In genomic region chr20:48729538-48729937, GRCh38 we compare ENCODE assay signal across 14 cellular contexts.
DNase-seq lines count a peak whose midpoint lies in the region; ATAC-seq and TF ChIP-seq lines count a peak whose summit lies in the region.
"Had no signal": no experiment of that assay in that cellular context is flagged by ENCODE, and none has a peak within 500 bp of the region (broad histone marks: within the 10 kb centered on the region; RNA-seq: fewer than 3 reads in every experiment).

No MANE protein-coding gene starts in this region.

- peaks cover 68% of the 10 kb centered on the region for H3K36me3 Mint-ChIP-seq in activated CD4-positive, alpha-beta T cell treated with anti-CD3 and anti-CD28 coated beads, Interleukin-2, amount 10 ng/mL, durations not matched to agents 24 days and 14 days (ENCODE audit: low read depth)
- peaks cover 9% of the 10 kb centered on the region for H3K36me3 Mint-ChIP-seq in WTC11
- peaks cover 100% of the 10 kb centered on the region for H3K36me3 Mint-ChIP-seq in dendritic cell treated with granulocyte-macrophage colony-stimulating factor and Interleukin-4, amounts not matched to agents 40 ng/mL and 50 ng/mL, for 4 days (ENCODE audit: low read depth)
- peaks cover 94% of the 10 kb centered on the region for H3K36me3 Mint-ChIP-seq in stimulated activated effector memory CD8-positive, alpha-beta T cell treated with anti-CD3 and anti-CD28 coated beads, Interleukin-12 subunit alpha, Interleukin-12 subunit beta, amount 100 ng/mL, for 72 hours

- no peaks in the 10 kb centered on the region for H3K9me3 Mint-ChIP-seq in activated CD4-positive, alpha-beta T cell treated with anti-CD3 and anti-CD28 coated beads, Interleukin-2, amount 10 ng/mL, durations not matched to agents 24 days and 14 days
- H3K9me3 Mint-ChIP-seq in WTC11: peaks cover 6% of the 10 kb centered on the region
- no peaks in the 10 kb centered on the region for H3K9me3 Mint-ChIP-seq in dendritic cell treated with granulocyte-macrophage colony-stimulating factor and Interleukin-4, amounts not matched to agents 40 ng/mL and 50 ng/mL, for 4 days
- no peaks in the 10 kb centered on the region for H3K9me3 Mint-ChIP-seq in stimulated activated effector memory CD8-positive, alpha-beta T cell treated with anti-CD3 and anti-CD28 coated beads, Interleukin-12 subunit alpha, Interleukin-12 subunit beta, amount 100 ng/mL, for 72 hours
- H3K9me3 Mint-ChIP-seq: activated CD4-positive, alpha-beta T cell treated with anti-CD3 and anti-CD28 coated beads, Interleukin-2, amount 10 ng/mL, durations not matched to agents 7 days and 5 days; type B pancreatic cell had no signal

- DNase-seq in activated CD4-positive, alpha-beta T cell treated with anti-CD3 and anti-CD28 coated beads, Interleukin-2, amount 10 ng/mL, durations not matched to agents 24 days and 14 days: no peak
- no peak for DNase-seq in activated CD4-positive, alpha-beta T cell treated with anti-CD3 and anti-CD28 coated beads for 4 hours
- no peak for DNase-seq in WTC11 (ENCODE audit: low spot score)
- no peak for DNase-seq in stimulated activated effector memory CD8-positive, alpha-beta T cell treated with anti-CD3 and anti-CD28 coated beads, Interleukin-12 subunit alpha, Interleukin-12 subunit beta, amount 100 ng/mL, for 72 hours (ENCODE audit: low spot score in 2 of 2)
- DNase-seq in middle frontal gyrus (ENCODE audit: extremely low spot score, low spot score): no peak
- no peak for DNase-seq in stimulated activated naive CD4-positive, alpha-beta T cell treated with Interleukin-2 at 50 U/mL for 16 hours (lab: John Stamatoyannopoulos, UW)
- no peak for DNase-seq in anterior cingulate cortex (lab: John Stamatoyannopoulos, UW)
- DNase-seq: activated CD4-positive, alpha-beta T cell treated with anti-CD3 and anti-CD28 coated beads, Interleukin-2, amount 10 ng/mL, durations not matched to agents 7 days and 5 days; activated T-cell treated with anti-CD3 and anti-CD28 coated beads, Interleukin-2, amount 50 U/mL, for 48 hours; cerebellar nuclear complex; mesendoderm; NCI-H1417 treated with DMSO at 0.1 percent for 48 hours had no signal

- no peak overlapping the region for H3K4me3 Mint-ChIP-seq in activated CD4-positive, alpha-beta T cell treated with anti-CD3 and anti-CD28 coated beads, Interleukin-2, amount 10 ng/mL, durations not matched to agents 24 days and 14 days
- H3K4me3 Mint-ChIP-seq in WTC11: no peak overlapping the region
- H3K4me3 Mint-ChIP-seq in dendritic cell treated with granulocyte-macrophage colony-stimulating factor and Interleukin-4, amounts not matched to agents 40 ng/mL and 50 ng/mL, for 4 days: no peak overlapping the region
- peak overlapping the region; percentile 22 for H3K4me3 Mint-ChIP-seq in stimulated activated effector memory CD8-positive, alpha-beta T cell treated with anti-CD3 and anti-CD28 coated beads, Interleukin-12 subunit alpha, Interleukin-12 subunit beta, amount 100 ng/mL, for 72 hours
- H3K4me3 Mint-ChIP-seq: activated CD4-positive, alpha-beta T cell treated with anti-CD3 and anti-CD28 coated beads, Interleukin-2, amount 10 ng/mL, durations not matched to agents 7 days and 5 days; type B pancreatic cell had no signal

- CTCF ChIA-PET in WTC11 (lab: Charles Lee): interaction anchor here (1.0 kb wide), 1 partner anchor 72 kb away, joined by 3 read pairs; no protein-coding TSS in a partner anchor

- POLR2A ChIA-PET in WTC11 (lab: Charles Lee): no interaction called here

- peaks cover 30% of the 10 kb centered on the region for H3K4me1 Mint-ChIP-seq in activated CD4-positive, alpha-beta T cell treated with anti-CD3 and anti-CD28 coated beads, Interleukin-2, amount 10 ng/mL, durations not matched to agents 24 days and 14 days
- H3K4me1 Mint-ChIP-seq in WTC11: peaks cover 7% of the 10 kb centered on the region
- peaks cover 83% of the 10 kb centered on the region for H3K4me1 Mint-ChIP-seq in dendritic cell treated with granulocyte-macrophage colony-stimulating factor and Interleukin-4, amounts not matched to agents 40 ng/mL and 50 ng/mL, for 4 days (ENCODE audit: low read depth)
- peaks cover 76% of the 10 kb centered on the region for H3K4me1 Mint-ChIP-seq in stimulated activated effector memory CD8-positive, alpha-beta T cell treated with anti-CD3 and anti-CD28 coated beads, Interleukin-12 subunit alpha, Interleukin-12 subunit beta, amount 100 ng/mL, for 72 hours

- H3K27me3 Mint-ChIP-seq in activated CD4-positive, alpha-beta T cell treated with anti-CD3 and anti-CD28 coated beads, Interleukin-2, amount 10 ng/mL, durations not matched to agents 24 days and 14 days: no peaks in the 10 kb centered on the region
- H3K27me3 Mint-ChIP-seq in WTC11 (ENCODE audit: low read depth): no peaks in the 10 kb centered on the region; the same call in 1 of the 2 replicates
- no peaks in the 10 kb centered on the region for H3K27me3 Mint-ChIP-seq in dendritic cell treated with granulocyte-macrophage colony-stimulating factor and Interleukin-4, amounts not matched to agents 40 ng/mL and 50 ng/mL, for 4 days
- H3K27me3 Mint-ChIP-seq: activated CD4-positive, alpha-beta T cell treated with anti-CD3 and anti-CD28 coated beads, Interleukin-2, amount 10 ng/mL, durations not matched to agents 7 days and 5 days had no signal

- intact Hi-C loops in activated CD4-positive, alpha-beta T cell treated with anti-CD3 and anti-CD28 coated beads, Interleukin-2, amount 10 ng/mL, durations not matched to agents 24 days and 14 days (cut with micrococcal nuclease): no loop called here
- intact Hi-C loops in dendritic cell treated with granulocyte-macrophage colony-stimulating factor and Interleukin-4, amounts not matched to agents 40 ng/mL and 50 ng/mL, for 4 days (cut with micrococcal nuclease): no loop called here

- TF ChIP-seq CTCF in WTC11 (IDR thresholded peaks at IDR 0.05): no peak

- H3K27ac Mint-ChIP-seq in activated CD4-positive, alpha-beta T cell treated with anti-CD3 and anti-CD28 coated beads, Interleukin-2, amount 10 ng/mL, durations not matched to agents 24 days and 14 days: peak overlapping the region; percentile 65
- H3K27ac Mint-ChIP-seq in WTC11: peak overlapping the region; percentile 34; the same call in 1 of the 2 replicates
- H3K27ac Mint-ChIP-seq in dendritic cell treated with granulocyte-macrophage colony-stimulating factor and Interleukin-4, amounts not matched to agents 40 ng/mL and 50 ng/mL, for 4 days: peak overlapping the region; percentile 69
- peak overlapping the region; percentile 90 for H3K27ac Mint-ChIP-seq in stimulated activated effector memory CD8-positive, alpha-beta T cell treated with anti-CD3 and anti-CD28 coated beads, Interleukin-12 subunit alpha, Interleukin-12 subunit beta, amount 100 ng/mL, for 72 hours
- H3K27ac Mint-ChIP-seq: activated CD4-positive, alpha-beta T cell treated with anti-CD3 and anti-CD28 coated beads, Interleukin-2, amount 10 ng/mL, durations not matched to agents 7 days and 5 days; type B pancreatic cell had no signal

- ATAC-seq in WTC11: no peak
- ATAC-seq in stimulated activated effector memory CD8-positive, alpha-beta T cell treated with anti-CD3 and anti-CD28 coated beads, Interleukin-12 subunit alpha, Interleukin-12 subunit beta, amount 100 ng/mL, for 72 hours: peak; percentile 57

TF ChIP-seq in WTC11, 78 proteins besides CTCF, POLR2A, EP300 and RAD21 (continues in another document):
- TF ChIP-seq ZBTB43 (CRISPR knock-in tag; IDR thresholded peaks at IDR 0.05) (no peak), ZNF138 (CRISPR knock-in tag; conservative IDR thresholded peaks at IDR 0.05) (no peak), USF2 (CRISPR knock-in tag; IDR thresholded peaks at IDR 0.05) (no peak), NR1H2 (CRISPR knock-in tag; IDR thresholded peaks at IDR 0.05) (no peak), CREM (CRISPR knock-in tag; IDR thresholded peaks at IDR 0.05) (no peak), ATF3 (CRISPR knock-in tag; conservative IDR thresholded peaks at IDR 0.05) (no peak), RELA (CRISPR knock-in tag; IDR thresholded peaks at IDR 0.05; ENCODE audit: borderline replicate concordance) (no peak), TP53 (CRISPR knock-in tag; IDR thresholded peaks at IDR 0.05) (no peak), USF1 (CRISPR knock-in tag; IDR thresholded peaks at IDR 0.05) (no peak)

Comparison
In these comparisons a context has a peak if more than half of its experiments do, and no peak if none do; other contexts are left out.
1. H3K27ac Mint-ChIP-seq: peak in every context shown above with its lines; median percentile 90 in stimulated activated effector memory CD8-positive, alpha-beta T cell treated with anti-CD3 and anti-CD28 coated beads, Interleukin-12 subunit alpha, Interleukin-12 subunit beta, amount 100 ng/mL, for 72 hours; 69 in dendritic cell treated with granulocyte-macrophage colony-stimulating factor and Interleukin-4, amounts not matched to agents 40 ng/mL and 50 ng/mL, for 4 days; 65 in activated CD4-positive, alpha-beta T cell treated with anti-CD3 and anti-CD28 coated beads, Interleukin-2, amount 10 ng/mL, durations not matched to agents 24 days and 14 days; 34 in WTC11.